31 cellular contexts compared by ENCODE assay signal in genomic region chr17:78596871-78597635, GRCh38. TPM values are rescaled to one million over a fixed set of nuclear protein-coding genes. Genes with fewer than 3 reads are reported as not detected.
A peak's percentile ranks its signal among the peaks of the same experiment; 100 is the strongest.
DNase-seq lines count a peak whose midpoint lies in the region; ATAC-seq and TF ChIP-seq lines count a peak whose summit lies in the region.
"Had no signal": no experiment of that assay in that cellular context is flagged by ENCODE, and none has a peak within 500 bp of the region (broad histone marks: within the 10 kb centered on the region; RNA-seq: fewer than 3 reads in every experiment).

No MANE protein-coding gene starts in this region.

- H3K9me2 ChIP-seq in SK-N-SH, result no peaks in the 10 kb centered on the region

- H2AFZ ChIP-seq in SK-N-SH (ENCODE audit: low read depth), result peak overlapping the region; percentile 36
- H2AFZ ChIP-seq in smooth muscle cell (ENCODE audit: low read depth), result no peak overlapping the region

- H3K27ac Mint-ChIP-seq in glutamatergic neuron (ENCODE audit: unreplicated experiment), result peak overlapping the region; percentile 67
- no peak overlapping the region for H3K27ac Mint-ChIP-seq in T-helper 17 cell
- H3K27ac Mint-ChIP-seq: activated CD4-positive, alpha-beta memory T cell treated with anti-CD3 and anti-CD28 coated beads, Interleukin-2, amount 10 ng/mL, durations not matched to agents 7 days and 5 days; activated naive CD8-positive, alpha-beta T cell treated with anti-CD3 and anti-CD28 coated beads, Interleukin-2, amount 50 U/mL, for 24 hours; stimulated activated effector memory CD8-positive, alpha-beta T cell treated with anti-CD3 and anti-CD28 coated beads, Interleukin-12 subunit alpha, Interleukin-12 subunit beta, amount 100 ng/mL, for 72 hours; T-helper 1 cell treated with Interleukin-12 subunit alpha and Interleukin-12 subunit beta and Interleukin-4 antibody, amounts not matched to agents 30 μg/mL and 1 μg/mL, for 36 hours; type B pancreatic cell had no signal

- H3K9ac ChIP-seq in SK-N-SH (no peak overlapping the region), smooth muscle cell (ENCODE audit: low read depth) (peak overlapping the region; percentile 65)

- H3K36me3 Mint-ChIP-seq in glutamatergic neuron (ENCODE audit: unreplicated experiment) (no peaks in the 10 kb centered on the region), T-helper 17 cell (ENCODE audit: low read depth) (no peaks in the 10 kb centered on the region)
- H3K36me3 Mint-ChIP-seq: immature natural killer cell; natural killer cell treated with Interleukin-12 subunit alpha and Interleukin-12 subunit beta and Interleukin-15 and Interleukin-18, amount 100 ng/mL, for 72 hours; stimulated activated effector memory CD8-positive, alpha-beta T cell treated with anti-CD3 and anti-CD28 coated beads, Interleukin-12 subunit alpha, Interleukin-12 subunit beta, amount 100 ng/mL, for 72 hours; type B pancreatic cell had no signal

- ATAC-seq in SK-N-SH treated with all-trans-retinoic acid at 6 μM for 48 hours (no peak), T-helper 17 cell (no peak), HG03342 (IDR thresholded peaks at IDR 0.05; ENCODE audit: unreplicated experiment) (no peak)
- ATAC-seq: activated naive CD8-positive, alpha-beta T cell treated with anti-CD3 and anti-CD28 coated beads, Interleukin-2, amount 50 U/mL, for 24 hours; gastroesophageal sphincter; pancreas; stimulated activated effector memory CD8-positive, alpha-beta T cell treated with anti-CD3 and anti-CD28 coated beads, Interleukin-12 subunit alpha, Interleukin-12 subunit beta, amount 100 ng/mL, for 72 hours had no signal

- H3K27me3 ChIP-seq in SK-N-SH (ENCODE audit: insufficient read depth), result no peaks in the 10 kb centered on the region
- H3K27me3 ChIP-seq in smooth muscle cell (ENCODE audit: low read depth), result no peaks in the 10 kb centered on the region
- H3K27me3 ChIP-seq: BE2C, gastroesophageal sphincter, pancreas had no signal

- 91% methylated on average over 9 of the region's 9 CpGs for WGBS in SK-N-SH (ENCODE audit: low lambda C conversion rate)
- 80% methylated on average over 9 of the region's 9 CpGs for WGBS in smooth muscle cell (ENCODE audit: low lambda C conversion rate)

- no peak overlapping the region for H3K27ac ChIP-seq in SK-N-SH (ENCODE audit: low read depth in 2 of 2, low read length in 1 of 2)
- H3K27ac ChIP-seq in RWPE1, result peak overlapping the region; percentile 22; the same call in 1 of the 2 replicates
- H3K27ac ChIP-seq in smooth muscle cell (ENCODE audit: low read depth), result peak overlapping the region; percentile 89
- H3K27ac ChIP-seq: dorsolateral prefrontal cortex, gastroesophageal sphincter, left ventricle myocardium inferior, pancreas had no signal

- H4K20me1 ChIP-seq in SK-N-SH (ENCODE audit: insufficient read depth) (no peaks in the 10 kb centered on the region), smooth muscle cell (ENCODE audit: low read depth) (no peaks in the 10 kb centered on the region)

- H3K4me3 Mint-ChIP-seq in glutamatergic neuron (ENCODE audit: unreplicated experiment) (peak overlapping the region; percentile 55), T-helper 17 cell (no peak overlapping the region)
- H3K4me3 Mint-ChIP-seq: activated CD4-positive, alpha-beta memory T cell treated with anti-CD3 and anti-CD28 coated beads, Interleukin-2, amount 10 ng/mL, durations not matched to agents 7 days and 5 days; activated naive CD8-positive, alpha-beta T cell treated with anti-CD3 and anti-CD28 coated beads, Interleukin-2, amount 50 U/mL, for 24 hours; immature natural killer cell; natural killer cell treated with Interleukin-12 subunit alpha and Interleukin-12 subunit beta and Interleukin-15 and Interleukin-18, amount 100 ng/mL, for 72 hours; stimulated activated effector memory CD8-positive, alpha-beta T cell treated with anti-CD3 and anti-CD28 coated beads, Interleukin-12 subunit alpha, Interleukin-12 subunit beta, amount 100 ng/mL, for 72 hours; T-helper 1 cell treated with Interleukin-12 subunit alpha and Interleukin-12 subunit beta and Interleukin-4 antibody, amounts not matched to agents 30 μg/mL and 1 μg/mL, for 36 hours; type B pancreatic cell had no signal

- H3K4me1 Mint-ChIP-seq in glutamatergic neuron (ENCODE audit: low read depth, unreplicated experiment) (peaks cover 25% of the 10 kb centered on the region), T-helper 17 cell (peaks cover 4% of the 10 kb centered on the region)

- H3K4me1 ChIP-seq in SK-N-SH (ENCODE audit: control insufficient read depth in 1 of 2, insufficient read depth in 2 of 2, low read depth in 1 of 2, low read length in 1 of 2) (peaks cover 6 to 20% of the 10 kb centered on the region in 2 experiments), smooth muscle cell (ENCODE audit: low read depth) (peaks cover 4% of the 10 kb centered on the region)
- H3K4me1 ChIP-seq: pancreas had no signal

- TF ChIP-seq CTCF in SK-N-SH (IDR thresholded peaks at IDR 0.05), result no peak
- TF ChIP-seq CTCF in RWPE1 (conservative IDR thresholded peaks at IDR 0.05; ENCODE audit: low read depth), result no peak
- no peak for TF ChIP-seq CTCF in glutamatergic neuron (IDR thresholded peaks at IDR 0.05; ENCODE audit: partially characterized antibody, unreplicated experiment)
- TF ChIP-seq CTCF in smooth muscle cell (IDR thresholded peaks at IDR 0.05; ENCODE audit: borderline replicate concordance, insufficient read depth, poor library complexity, severe bottlenecking), result no peak

- H3K9me3 ChIP-seq in SK-N-SH (no peaks in the 10 kb centered on the region), smooth muscle cell (replicated peaks; ENCODE audit: low read depth) (no peaks in the 10 kb centered on the region), T-helper 17 cell (ENCODE audit: control insufficient read depth, low read length, poor library complexity, severe bottlenecking) (no peaks in the 10 kb centered on the region)
- H3K9me3 ChIP-seq: BE2C, gastroesophageal sphincter, left ventricle myocardium inferior, pancreas had no signal

- POLR2A ChIA-PET in SK-N-SH (lab: Yijun Ruan, JAX), result no interaction called here
- POLR2A ChIA-PET in RWPE1 (lab: Yijun Ruan, JAX; ENCODE audit: low non-redundant PET), result no interaction called here

- H3K36me3 ChIP-seq in SK-N-SH (replicated peaks in 1 of 2; ENCODE audit: control insufficient read depth in 1 of 2, insufficient read depth in 2 of 2, low read length in 1 of 2), result no peaks in the 10 kb centered on the region
- H3K36me3 ChIP-seq in smooth muscle cell (ENCODE audit: low read depth), result no peaks in the 10 kb centered on the region
- H3K36me3 ChIP-seq: BE2C, gastroesophageal sphincter, left ventricle myocardium inferior, pancreas had no signal

- TF ChIP-seq RAD21 in SK-N-SH (IDR thresholded peaks at IDR 0.05; ENCODE audit: low read length), result no peak

- CTCF ChIA-PET in SK-N-SH (lab: Yijun Ruan, JAX) (interaction anchor here (1.3 kb wide), 1 partner anchor 22 kb away, joined by 3 read pairs; no protein-coding TSS in a partner anchor), RWPE1 (lab: Yijun Ruan, JAX) (interaction anchor here (0.7 to 1.3 kb wide), 2 partner anchors 92 to 112 kb away, joined by 4 to 5 read pairs; no protein-coding TSS in a partner anchor)

- peaks cover 3% of the 10 kb centered on the region for H3K27me3 Mint-ChIP-seq in glutamatergic neuron (ENCODE audit: unreplicated experiment)
- peaks cover 30% of the 10 kb centered on the region for H3K27me3 Mint-ChIP-seq in T-helper 17 cell

- TF ChIP-seq EP300 in SK-N-SH (IDR thresholded peaks at IDR 0.05; ENCODE audit: borderline replicate concordance in 1 of 2, low read depth in 1 of 2, low read length in 1 of 2), result no peak

- peaks cover 8% of the 10 kb centered on the region for H3K9me3 Mint-ChIP-seq in glutamatergic neuron (ENCODE audit: unreplicated experiment)
- H3K9me3 Mint-ChIP-seq: activated CD4-positive, alpha-beta memory T cell treated with anti-CD3 and anti-CD28 coated beads, Interleukin-2, amount 10 ng/mL, durations not matched to agents 7 days and 5 days; activated naive CD8-positive, alpha-beta T cell treated with anti-CD3 and anti-CD28 coated beads, Interleukin-2, amount 50 U/mL, for 24 hours; immature natural killer cell; natural killer cell treated with Interleukin-12 subunit alpha and Interleukin-12 subunit beta and Interleukin-15 and Interleukin-18, amount 100 ng/mL, for 72 hours; stimulated activated effector memory CD8-positive, alpha-beta T cell treated with anti-CD3 and anti-CD28 coated beads, Interleukin-12 subunit alpha, Interleukin-12 subunit beta, amount 100 ng/mL, for 72 hours; T-helper 1 cell treated with Interleukin-12 subunit alpha and Interleukin-12 subunit beta and Interleukin-4 antibody, amounts not matched to agents 30 μg/mL and 1 μg/mL, for 36 hours had no signal

- H3F3A ChIP-seq in SK-N-SH (replicated peaks; ENCODE audit: insufficient read depth) (peaks cover 17% of the 10 kb centered on the region), smooth muscle cell (ENCODE audit: low read depth) (peaks cover 18% of the 10 kb centered on the region)

- DNase-seq in SK-N-SH, result no peak
- no peak for DNase-seq in RWPE1 (ENCODE audit: low spot score)
- no peak for DNase-seq in glutamatergic neuron
- DNase-seq in smooth muscle cell (lab: John Stamatoyannopoulos, UW; ENCODE audit: unreplicated experiment), result no peak
- DNase-seq in T-helper 17 cell, result no peak
- DNase-seq in activated effector memory CD4-positive, alpha-beta T cell treated with anti-CD3 and anti-CD28 coated beads, Interleukin-2, amount 50 U/mL, for 16 hours, result no peak
- DNase-seq: ACHN; activated CD4-positive, alpha-beta memory T cell treated with anti-CD3 and anti-CD28 coated beads, Interleukin-2, amount 10 ng/mL, durations not matched to agents 7 days and 5 days; activated CD4-positive, alpha-beta T cell treated with anti-CD3 and anti-CD28 coated beads for 1 hour; activated naive CD8-positive, alpha-beta T cell treated with anti-CD3 and anti-CD28 coated beads, Interleukin-2, amount 50 U/mL, for 24 hours; BE2C; central memory CD4-positive, alpha-beta T cell; COR-L47; DND-41; hypothalamus; immature natural killer cell; left ventricle myocardium inferior; NCI-H2029 treated with DMSO at 0.1 percent for 48 hours; NCI-H345; pancreas; stimulated activated CD4-positive, alpha-beta T cell treated with anti-CD3 and anti-CD28 coated beads, Interleukin-4, amount 100 ng/mL, for 1 hour had no signal

- H3K4me3 ChIP-seq in SK-N-SH (ENCODE audit: low read depth in 2 of 2, low read length in 1 of 2) (no peak overlapping the region), smooth muscle cell (no peak overlapping the region)
- H3K4me3 ChIP-seq: dorsolateral prefrontal cortex, gastroesophageal sphincter, left ventricle myocardium inferior, pancreas had no signal

- H3K79me2 ChIP-seq in SK-N-SH (ENCODE audit: insufficient read depth) (no peaks in the 10 kb centered on the region), smooth muscle cell (ENCODE audit: low read depth) (no peaks in the 10 kb centered on the region)

- no peak overlapping the region for H3K4me2 ChIP-seq in SK-N-SH
- peak overlapping the region; percentile 31 for H3K4me2 ChIP-seq in smooth muscle cell

TF ChIP-seq in SK-N-SH treated with all-trans-retinoic acid at 6 μM for 48 hours, 23 proteins besides CTCF, POLR2A, EP300 and RAD21 (continues in another document):
- no peak for TF ChIP-seq ZFP30 (CRISPR knock-in tag; IDR thresholded peaks at IDR 0.05)

RNA-seq across cellular contexts. Expression of gene DNAH17, which starts 19.9 kb away (rescaled TPM):
- polyA plus RNA-seq in SK-N-SH (2012; rRNA removed), result not detected in 2 replicates
- polyA plus RNA-seq in SK-N-SH (2012; cell fraction: cytosol; rRNA removed), result under 0.01 TPM in 1 of 2 replicates, not detected in the other
- not detected in 2 replicates for polyA plus RNA-seq in SK-N-SH (2012; cell fraction: nucleus; rRNA removed)
- total RNA-seq in glutamatergic neuron (ENCODE audit: unreplicated experiment), result 1.3 TPM
- total RNA-seq in smooth muscle cell, result 0.18 and 0.27 TPM in 2 replicates
- polyA plus RNA-seq in smooth muscle cell, result 0.98 and 4.2 TPM in 2 replicates
- total RNA-seq in T-helper 17 cell, result under 1 TPM; 0.21 to 0.87 TPM
- total RNA-seq: fibroblast of lung, left ventricle myocardium inferior, LHCN-M2 had no signal
- polyA plus RNA-seq: fibroblast of lung had no signal

Comparison
In these comparisons a context has a peak if more than half of its experiments do, and no peak if none do; other contexts are left out.
1. H3K27ac ChIP-seq: peak in RWPE1 (single experiment) and smooth muscle cell (single experiment); none in SK-N-SH (0 of 2).